ENCODE assay signal across 31 cellular contexts in the genomic region with DNA sequence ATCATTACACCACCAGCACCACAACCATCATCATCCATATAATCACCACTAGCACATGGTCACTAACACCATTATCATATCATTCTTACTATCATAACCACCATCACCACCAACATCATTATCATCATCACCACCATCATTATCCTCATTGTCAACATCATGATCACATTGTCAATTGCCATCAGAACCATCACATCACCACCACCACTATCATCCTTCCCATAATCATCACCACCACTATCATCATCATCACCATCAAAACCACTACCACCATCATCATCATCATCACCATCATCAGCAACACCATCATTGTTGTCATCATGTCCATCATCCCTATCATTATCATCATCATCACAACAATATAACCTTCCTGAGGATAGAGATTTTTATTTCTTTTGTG. TPM values are rescaled to one million over a fixed set of nuclear protein-coding genes. Genes with fewer than 3 reads are reported as not detected.
"Had no signal": no experiment of that assay in that cellular context is flagged by ENCODE, and none has a peak within 500 bp of the region (broad histone marks: within the 10 kb centered on the region; RNA-seq: fewer than 3 reads in every experiment).

No MANE protein-coding gene starts in this region.

- H3K4me3 ChIP-seq: neural progenitor cell, ovary, psoas muscle, skin epidermis, smooth muscle cell, spleen, suprapubic skin, testis, tibial artery, transverse colon, upper lobe of right lung, uterus had no signal

- H3K4me2 ChIP-seq: neural progenitor cell, smooth muscle cell had no signal

- H3K27ac ChIP-seq: neural progenitor cell, ovary, parathyroid adenoma, psoas muscle, skin epidermis, spleen, suprapubic skin, testis, tibial artery, transverse colon, upper lobe of right lung, uterus had no signal

- H2AFZ ChIP-seq: neural progenitor cell, parathyroid adenoma had no signal

- H3K9me3 ChIP-seq: ovary, psoas muscle, suprapubic skin, testis, tibial artery, transverse colon, upper lobe of right lung, uterus had no signal

- H3K4me1 ChIP-seq: neural progenitor cell, parathyroid adenoma, psoas muscle, spleen, suprapubic skin, testis, tibial artery, transverse colon, upper lobe of right lung, uterus had no signal

- DNase-seq: naive thymus-derived CD4-positive, alpha-beta T cell; natural killer cell; ovary; posterior cingulate gyrus; psoas muscle; right cardiac atrium; spleen; stimulated activated CD4-positive, alpha-beta T cell treated with anti-CD3 and anti-CD28 coated beads, Interleukin-12 subunit alpha, Interleukin-12 subunit beta, amount 100 ng/mL, for 4 hours; stimulated activated CD4-positive, alpha-beta T cell treated with anti-CD3 and anti-CD28 coated beads, Interleukin-1b, Interleukin-23, amount 100 ng/mL, for 48 hours; stimulated activated CD4-positive, alpha-beta T cell treated with anti-CD3 and anti-CD28 coated beads, Interleukin-4, amount 100 ng/mL, for 1 hour; stimulated activated CD4-positive, alpha-beta T cell treated with anti-CD3 and anti-CD28 coated beads, Interleukin-4, amount 100 ng/mL, for 4 hours; stimulated activated CD8-positive, alpha-beta memory T cell treated with anti-CD3 and anti-CD28 coated beads, Interleukin-4, amount 100 ng/mL, for 48 hours; stimulated activated naive CD4-positive, alpha-beta T cell; stimulated activated naive CD8-positive, alpha-beta T cell treated with anti-CD3 and anti-CD28 coated beads, Interleukin-15, amount 100 ng/mL, for 72 hours; stimulated activated naive CD8-positive, alpha-beta T cell treated with anti-CD3 and anti-CD28 coated beads, Interleukin-15, Interleukin-2, amounts not matched to agents 100 U/mL and 50 U/mL, for 24 hours; substantia nigra; testis; tibial artery; transverse colon; upper lobe of right lung; uterus had no signal

- H3K79me2 ChIP-seq: parathyroid adenoma had no signal

- H3K27me3 ChIP-seq: neural progenitor cell, ovary, suprapubic skin, testis, tibial artery, transverse colon, upper lobe of right lung, uterus had no signal

- H3K36me3 ChIP-seq: neural progenitor cell, ovary, spleen, suprapubic skin, tibial artery, transverse colon, upper lobe of right lung, uterus had no signal

RNA-seq across cellular contexts. Expression of a gene that starts 58.1 kb away (rescaled TPM):
- total RNA-seq: naive thymus-derived CD4-positive, alpha-beta T cell; natural killer cell; omental fat pad; ovary; progenitor cell of endocrine pancreas; psoas muscle; renal cortical epithelial cell; right cardiac atrium; sciatic nerve; smooth muscle cell; spleen; suprapubic skin; transverse colon; upper lobe of right lung; urinary bladder; uterus had no signal
